Comparison of ENCODE assay signal across 15 cellular contexts in genomic region chr2:151972176-151973012, GRCh38.
"Had no signal": no experiment of that assay in that cellular context is flagged by ENCODE, and none has a peak within 500 bp of the region (broad histone marks: within the 10 kb centered on the region; RNA-seq: fewer than 3 reads in every experiment).

No MANE protein-coding gene starts in this region.

- H3K4me3 ChIP-seq: breast epithelium, right atrium auricular region, smooth muscle cell had no signal

- DNase-seq: activated CD4-positive, alpha-beta memory T cell treated with anti-CD3 and anti-CD28 coated beads for 36 hours; activated gamma-delta T cell; activated T-cell treated with anti-CD3 and anti-CD28 coated beads, Interleukin-2, amount 50 U/mL, for 4 hours; foreskin keratinocyte; islet precursor cell; left ventricle myocardium superior; mesendoderm; trophoblast cell had no signal

- ATAC-seq: activated CD4-positive, CD25-positive, alpha-beta regulatory T cell treated with anti-CD3 and anti-CD28 coated beads, Interleukin-2, amount 50 U/mL, for 24 hours; activated T-cell treated with anti-CD3 and anti-CD28 coated beads, Interleukin-2, amount 50 U/mL, for 4 hours; foreskin keratinocyte; left ventricle myocardium superior had no signal

- H3K36me3 ChIP-seq: breast epithelium, neutrophil, right atrium auricular region had no signal

- H3K27ac ChIP-seq: breast epithelium, foreskin keratinocyte, neutrophil, right atrium auricular region had no signal

- H3K27me3 ChIP-seq: breast epithelium, neutrophil, right atrium auricular region had no signal

- H3K36me3 Mint-ChIP-seq: activated CD4-positive, alpha-beta memory T cell treated with anti-CD3 and anti-CD28 coated beads for 36 hours had no signal

- H3K9me3 Mint-ChIP-seq: activated CD4-positive, alpha-beta memory T cell treated with anti-CD3 and anti-CD28 coated beads for 36 hours; activated T-cell treated with anti-CD3 and anti-CD28 coated beads, Interleukin-2, amount 50 U/mL, for 4 hours; T-helper 2 cell treated with Interferon-gamma antibody and Interleukin-4, amounts not matched to agents 5 μg/mL and 100 μg/mL, for 36 hours had no signal

- H3K4me1 ChIP-seq: foreskin keratinocyte, right atrium auricular region had no signal

- H3K27ac Mint-ChIP-seq: activated CD4-positive, alpha-beta memory T cell treated with anti-CD3 and anti-CD28 coated beads for 36 hours; activated naive CD8-positive, alpha-beta T cell; T-helper 2 cell treated with Interferon-gamma antibody and Interleukin-4, amounts not matched to agents 5 μg/mL and 100 μg/mL, for 36 hours had no signal

- H3K9me3 ChIP-seq: breast epithelium, neutrophil, right atrium auricular region had no signal

- H3K4me3 Mint-ChIP-seq: activated CD4-positive, alpha-beta memory T cell treated with anti-CD3 and anti-CD28 coated beads for 36 hours; activated naive CD8-positive, alpha-beta T cell; activated T-cell treated with anti-CD3 and anti-CD28 coated beads, Interleukin-2, amount 50 U/mL, for 4 hours; T-helper 2 cell treated with Interferon-gamma antibody and Interleukin-4, amounts not matched to agents 5 μg/mL and 100 μg/mL, for 36 hours had no signal
